Comparison of ENCODE assay signal across 1 cellular context in the genomic region with DNA sequence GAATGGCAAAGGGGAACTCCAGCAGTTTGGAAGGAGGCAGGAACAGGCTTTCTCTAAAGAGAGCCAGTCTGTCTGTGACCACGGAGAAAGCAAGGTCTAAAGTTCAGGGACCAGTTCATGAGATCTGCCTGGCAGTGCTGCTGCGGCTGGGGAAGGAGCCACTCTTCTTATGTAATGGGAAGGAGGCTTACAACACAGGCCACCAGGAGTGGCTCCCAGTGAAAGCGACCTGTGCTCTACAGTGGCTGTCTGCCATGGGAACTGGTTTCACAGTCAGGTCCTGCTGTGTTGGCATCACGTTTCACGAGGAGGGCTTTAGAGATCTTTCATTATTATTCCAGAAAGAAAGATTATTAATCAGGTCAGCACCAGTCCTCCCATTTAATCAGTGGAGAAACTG.
TF ChIP-seq lines count a peak whose summit lies in the region.

No MANE protein-coding gene starts in this region.

TF ChIP-seq in HepG2, 621 proteins besides CTCF, POLR2A, EP300 and RAD21 (continued from another document and continues in another):
- TF ChIP-seq, protein P1, sequence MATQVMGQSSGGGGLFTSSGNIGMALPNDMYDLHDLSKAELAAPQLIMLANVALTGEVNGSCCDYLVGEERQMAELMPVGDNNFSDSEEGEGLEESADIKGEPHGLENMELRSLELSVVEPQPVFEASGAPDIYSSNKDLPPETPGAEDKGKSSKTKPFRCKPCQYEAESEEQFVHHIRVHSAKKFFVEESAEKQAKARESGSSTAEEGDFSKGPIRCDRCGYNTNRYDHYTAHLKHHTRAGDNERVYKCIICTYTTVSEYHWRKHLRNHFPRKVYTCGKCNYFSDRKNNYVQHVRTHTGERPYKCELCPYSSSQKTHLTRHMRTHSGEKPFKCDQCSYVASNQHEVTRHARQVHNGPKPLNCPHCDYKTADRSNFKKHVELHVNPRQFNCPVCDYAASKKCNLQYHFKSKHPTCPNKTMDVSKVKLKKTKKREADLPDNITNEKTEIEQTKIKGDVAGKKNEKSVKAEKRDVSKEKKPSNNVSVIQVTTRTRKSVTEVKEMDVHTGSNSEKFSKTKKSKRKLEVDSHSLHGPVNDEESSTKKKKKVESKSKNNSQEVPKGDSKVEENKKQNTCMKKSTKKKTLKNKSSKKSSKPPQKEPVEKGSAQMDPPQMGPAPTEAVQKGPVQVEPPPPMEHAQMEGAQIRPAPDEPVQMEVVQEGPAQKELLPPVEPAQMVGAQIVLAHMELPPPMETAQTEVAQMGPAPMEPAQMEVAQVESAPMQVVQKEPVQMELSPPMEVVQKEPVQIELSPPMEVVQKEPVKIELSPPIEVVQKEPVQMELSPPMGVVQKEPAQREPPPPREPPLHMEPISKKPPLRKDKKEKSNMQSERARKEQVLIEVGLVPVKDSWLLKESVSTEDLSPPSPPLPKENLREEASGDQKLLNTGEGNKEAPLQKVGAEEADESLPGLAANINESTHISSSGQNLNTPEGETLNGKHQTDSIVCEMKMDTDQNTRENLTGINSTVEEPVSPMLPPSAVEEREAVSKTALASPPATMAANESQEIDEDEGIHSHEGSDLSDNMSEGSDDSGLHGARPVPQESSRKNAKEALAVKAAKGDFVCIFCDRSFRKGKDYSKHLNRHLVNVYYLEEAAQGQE (IDR thresholded peaks at IDR 0.05; ENCODE audit: borderline replicate concordance in 1 of 2, low read depth in 1 of 2, low read length in 2 of 2), result no peak
- TF ChIP-seq KDM2A (CRISPR knock-in tag; IDR thresholded peaks at IDR 0.05; ENCODE audit: borderline replicate concordance, low read depth), result no peak
- peak; percentile 21 for TF ChIP-seq SKI (IDR thresholded peaks at IDR 0.05; ENCODE audit: partially characterized antibody)
- no peak for TF ChIP-seq ZNF619 (CRISPR knock-in tag; IDR thresholded peaks at IDR 0.05)
- TF ChIP-seq, protein P2, sequence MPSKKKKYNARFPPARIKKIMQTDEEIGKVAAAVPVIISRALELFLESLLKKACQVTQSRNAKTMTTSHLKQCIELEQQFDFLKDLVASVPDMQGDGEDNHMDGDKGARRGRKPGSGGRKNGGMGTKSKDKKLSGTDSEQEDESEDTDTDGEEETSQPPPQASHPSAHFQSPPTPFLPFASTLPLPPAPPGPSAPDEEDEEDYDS (CRISPR knock-in tag; IDR thresholded peaks at IDR 0.05), result no peak
- no peak for TF ChIP-seq ZMYM3 (CRISPR knock-in tag; IDR thresholded peaks at IDR 0.05)
- no peak for TF ChIP-seq FOXA1 (IDR thresholded peaks at IDR 0.05)
- no peak for TF ChIP-seq FOXA1 (CRISPR knock-in tag; IDR thresholded peaks at IDR 0.05)
- TF ChIP-seq THAP11 (CRISPR knock-in tag; IDR thresholded peaks at IDR 0.05), result peak; percentile 17; the same call in 1 of the 2 replicates
- TF ChIP-seq, protein P3, sequence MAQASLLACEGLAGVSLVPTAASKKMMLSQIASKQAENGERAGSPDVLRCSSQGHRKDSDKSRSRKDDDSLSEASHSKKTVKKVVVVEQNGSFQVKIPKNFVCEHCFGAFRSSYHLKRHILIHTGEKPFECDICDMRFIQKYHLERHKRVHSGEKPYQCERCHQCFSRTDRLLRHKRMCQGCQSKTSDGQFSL (CRISPR knock-in tag; IDR thresholded peaks at IDR 0.05), result no peak
- TF ChIP-seq PITX1 (CRISPR knock-in tag; IDR thresholded peaks at IDR 0.05), result no peak
- no peak for TF ChIP-seq ZNF432 (CRISPR knock-in tag; IDR thresholded peaks at IDR 0.05; ENCODE audit: borderline replicate concordance)
- no peak for TF ChIP-seq NFE2L2 (IDR thresholded peaks at IDR 0.05; ENCODE audit: low read length)
- TF ChIP-seq FOXK2 (IDR thresholded peaks at IDR 0.05), result no peak
- TF ChIP-seq ZNF441 (CRISPR knock-in tag; IDR thresholded peaks at IDR 0.05; ENCODE audit: borderline replicate concordance), result no peak
- TF ChIP-seq ZNF260 (CRISPR knock-in tag; IDR thresholded peaks at IDR 0.05; ENCODE audit: borderline replicate concordance, low read depth), result no peak
- TF ChIP-seq, protein P4, sequence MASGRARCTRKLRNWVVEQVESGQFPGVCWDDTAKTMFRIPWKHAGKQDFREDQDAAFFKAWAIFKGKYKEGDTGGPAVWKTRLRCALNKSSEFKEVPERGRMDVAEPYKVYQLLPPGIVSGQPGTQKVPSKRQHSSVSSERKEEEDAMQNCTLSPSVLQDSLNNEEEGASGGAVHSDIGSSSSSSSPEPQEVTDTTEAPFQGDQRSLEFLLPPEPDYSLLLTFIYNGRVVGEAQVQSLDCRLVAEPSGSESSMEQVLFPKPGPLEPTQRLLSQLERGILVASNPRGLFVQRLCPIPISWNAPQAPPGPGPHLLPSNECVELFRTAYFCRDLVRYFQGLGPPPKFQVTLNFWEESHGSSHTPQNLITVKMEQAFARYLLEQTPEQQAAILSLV (CRISPR knock-in tag; IDR thresholded peaks at IDR 0.05; ENCODE audit: borderline replicate concordance), result no peak
- TF ChIP-seq GATAD2A (CRISPR knock-in tag; IDR thresholded peaks at IDR 0.05), result peak; percentile 53; the same call in 1 of the 2 replicates
- TF ChIP-seq, protein P5, sequence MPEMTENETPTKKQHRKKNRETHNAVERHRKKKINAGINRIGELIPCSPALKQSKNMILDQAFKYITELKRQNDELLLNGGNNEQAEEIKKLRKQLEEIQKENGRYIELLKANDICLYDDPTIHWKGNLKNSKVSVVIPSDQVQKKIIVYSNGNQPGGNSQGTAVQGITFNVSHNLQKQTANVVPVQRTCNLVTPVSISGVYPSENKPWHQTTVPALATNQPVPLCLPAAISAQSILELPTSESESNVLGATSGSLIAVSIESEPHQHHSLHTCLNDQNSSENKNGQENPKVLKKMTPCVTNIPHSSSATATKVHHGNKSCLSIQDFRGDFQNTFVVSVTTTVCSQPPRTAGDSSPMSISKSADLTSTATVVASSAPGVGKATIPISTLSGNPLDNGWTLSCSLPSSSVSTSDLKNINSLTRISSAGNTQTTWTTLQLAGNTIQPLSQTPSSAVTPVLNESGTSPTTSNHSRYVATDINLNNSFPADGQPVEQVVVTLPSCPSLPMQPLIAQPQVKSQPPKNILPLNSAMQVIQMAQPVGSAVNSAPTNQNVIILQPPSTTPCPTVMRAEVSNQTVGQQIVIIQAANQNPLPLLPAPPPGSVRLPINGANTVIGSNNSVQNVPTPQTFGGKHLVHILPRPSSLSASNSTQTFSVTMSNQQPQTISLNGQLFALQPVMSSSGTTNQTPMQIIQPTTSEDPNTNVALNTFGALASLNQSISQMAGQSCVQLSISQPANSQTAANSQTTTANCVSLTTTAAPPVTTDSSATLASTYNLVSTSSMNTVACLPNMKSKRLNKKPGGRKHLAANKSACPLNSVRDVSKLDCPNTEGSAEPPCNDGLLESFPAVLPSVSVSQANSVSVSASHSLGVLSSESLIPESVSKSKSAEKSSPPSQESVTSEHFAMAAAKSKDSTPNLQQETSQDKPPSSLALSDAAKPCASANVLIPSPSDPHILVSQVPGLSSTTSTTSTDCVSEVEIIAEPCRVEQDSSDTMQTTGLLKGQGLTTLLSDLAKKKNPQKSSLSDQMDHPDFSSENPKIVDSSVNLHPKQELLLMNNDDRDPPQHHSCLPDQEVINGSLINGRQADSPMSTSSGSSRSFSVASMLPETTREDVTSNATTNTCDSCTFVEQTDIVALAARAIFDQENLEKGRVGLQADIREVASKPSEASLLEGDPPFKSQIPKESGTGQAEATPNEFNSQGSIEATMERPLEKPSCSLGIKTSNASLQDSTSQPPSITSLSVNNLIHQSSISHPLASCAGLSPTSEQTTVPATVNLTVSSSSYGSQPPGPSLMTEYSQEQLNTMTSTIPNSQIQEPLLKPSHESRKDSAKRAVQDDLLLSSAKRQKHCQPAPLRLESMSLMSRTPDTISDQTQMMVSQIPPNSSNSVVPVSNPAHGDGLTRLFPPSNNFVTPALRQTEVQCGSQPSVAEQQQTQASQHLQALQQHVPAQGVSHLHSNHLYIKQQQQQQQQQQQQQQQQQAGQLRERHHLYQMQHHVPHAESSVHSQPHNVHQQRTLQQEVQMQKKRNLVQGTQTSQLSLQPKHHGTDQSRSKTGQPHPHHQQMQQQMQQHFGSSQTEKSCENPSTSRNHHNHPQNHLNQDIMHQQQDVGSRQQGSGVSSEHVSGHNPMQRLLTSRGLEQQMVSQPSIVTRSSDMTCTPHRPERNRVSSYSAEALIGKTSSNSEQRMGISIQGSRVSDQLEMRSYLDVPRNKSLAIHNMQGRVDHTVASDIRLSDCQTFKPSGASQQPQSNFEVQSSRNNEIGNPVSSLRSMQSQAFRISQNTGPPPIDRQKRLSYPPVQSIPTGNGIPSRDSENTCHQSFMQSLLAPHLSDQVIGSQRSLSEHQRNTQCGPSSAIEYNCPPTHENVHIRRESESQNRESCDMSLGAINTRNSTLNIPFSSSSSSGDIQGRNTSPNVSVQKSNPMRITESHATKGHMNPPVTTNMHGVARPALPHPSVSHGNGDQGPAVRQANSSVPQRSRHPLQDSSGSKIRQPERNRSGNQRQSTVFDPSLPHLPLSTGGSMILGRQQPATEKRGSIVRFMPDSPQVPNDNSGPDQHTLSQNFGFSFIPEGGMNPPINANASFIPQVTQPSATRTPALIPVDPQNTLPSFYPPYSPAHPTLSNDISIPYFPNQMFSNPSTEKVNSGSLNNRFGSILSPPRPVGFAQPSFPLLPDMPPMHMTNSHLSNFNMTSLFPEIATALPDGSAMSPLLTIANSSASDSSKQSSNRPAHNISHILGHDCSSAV (CRISPR knock-in tag; IDR thresholded peaks at IDR 0.05; ENCODE audit: borderline replicate concordance), result no peak
- TF ChIP-seq HMGA1 (CRISPR knock-in tag; conservative IDR thresholded peaks at IDR 0.05), result no peak
- TF ChIP-seq XRCC5 (optimal IDR thresholded peaks at IDR 0.05; ENCODE audit: low read length), result no peak
- no peak for TF ChIP-seq ZSCAN22 (CRISPR knock-in tag; IDR thresholded peaks at IDR 0.05)
- no peak for TF ChIP-seq ZNF253 (CRISPR knock-in tag; IDR thresholded peaks at IDR 0.05; ENCODE audit: borderline replicate concordance)
- no peak for TF ChIP-seq AKAP8 (CRISPR knock-in tag; IDR thresholded peaks at IDR 0.05)
- TF ChIP-seq TAF15 (IDR thresholded peaks at IDR 0.05; ENCODE audit: low read depth, low read length, poor library complexity, severe bottlenecking), result no peak
- no peak for TF ChIP-seq YEATS4 (CRISPR knock-in tag; IDR thresholded peaks at IDR 0.05; ENCODE audit: borderline replicate concordance)
- TF ChIP-seq FOSL2 (CRISPR knock-in tag; IDR thresholded peaks at IDR 0.05), result 0 out of 2 replicates have a peak, but pooled peaks have one; percentile 8
- peak; percentile 79 for TF ChIP-seq HNF4A (CRISPR knock-in tag; IDR thresholded peaks at IDR 0.05)
- TF ChIP-seq RFXAP (CRISPR knock-in tag; IDR thresholded peaks at IDR 0.05; ENCODE audit: borderline replicate concordance), result no peak
- peak; percentile 5; the same call in 1 of the 2 replicates for TF ChIP-seq CEBPB (IDR thresholded peaks at IDR 0.05; ENCODE audit: borderline replicate concordance, low read depth, low read length)
- TF ChIP-seq, protein P6, sequence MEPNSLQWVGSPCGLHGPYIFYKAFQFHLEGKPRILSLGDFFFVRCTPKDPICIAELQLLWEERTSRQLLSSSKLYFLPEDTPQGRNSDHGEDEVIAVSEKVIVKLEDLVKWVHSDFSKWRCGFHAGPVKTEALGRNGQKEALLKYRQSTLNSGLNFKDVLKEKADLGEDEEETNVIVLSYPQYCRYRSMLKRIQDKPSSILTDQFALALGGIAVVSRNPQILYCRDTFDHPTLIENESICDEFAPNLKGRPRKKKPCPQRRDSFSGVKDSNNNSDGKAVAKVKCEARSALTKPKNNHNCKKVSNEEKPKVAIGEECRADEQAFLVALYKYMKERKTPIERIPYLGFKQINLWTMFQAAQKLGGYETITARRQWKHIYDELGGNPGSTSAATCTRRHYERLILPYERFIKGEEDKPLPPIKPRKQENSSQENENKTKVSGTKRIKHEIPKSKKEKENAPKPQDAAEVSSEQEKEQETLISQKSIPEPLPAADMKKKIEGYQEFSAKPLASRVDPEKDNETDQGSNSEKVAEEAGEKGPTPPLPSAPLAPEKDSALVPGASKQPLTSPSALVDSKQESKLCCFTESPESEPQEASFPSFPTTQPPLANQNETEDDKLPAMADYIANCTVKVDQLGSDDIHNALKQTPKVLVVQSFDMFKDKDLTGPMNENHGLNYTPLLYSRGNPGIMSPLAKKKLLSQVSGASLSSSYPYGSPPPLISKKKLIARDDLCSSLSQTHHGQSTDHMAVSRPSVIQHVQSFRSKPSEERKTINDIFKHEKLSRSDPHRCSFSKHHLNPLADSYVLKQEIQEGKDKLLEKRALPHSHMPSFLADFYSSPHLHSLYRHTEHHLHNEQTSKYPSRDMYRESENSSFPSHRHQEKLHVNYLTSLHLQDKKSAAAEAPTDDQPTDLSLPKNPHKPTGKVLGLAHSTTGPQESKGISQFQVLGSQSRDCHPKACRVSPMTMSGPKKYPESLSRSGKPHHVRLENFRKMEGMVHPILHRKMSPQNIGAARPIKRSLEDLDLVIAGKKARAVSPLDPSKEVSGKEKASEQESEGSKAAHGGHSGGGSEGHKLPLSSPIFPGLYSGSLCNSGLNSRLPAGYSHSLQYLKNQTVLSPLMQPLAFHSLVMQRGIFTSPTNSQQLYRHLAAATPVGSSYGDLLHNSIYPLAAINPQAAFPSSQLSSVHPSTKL (CRISPR knock-in tag; IDR thresholded peaks at IDR 0.05), result peak; percentile 62
- no peak for TF ChIP-seq MEIS2 (CRISPR knock-in tag; IDR thresholded peaks at IDR 0.05)
- no peak for TF ChIP-seq ZFYVE20 (CRISPR knock-in tag; IDR thresholded peaks at IDR 0.05; ENCODE audit: borderline replicate concordance, low read depth)
- TF ChIP-seq, protein P7, sequence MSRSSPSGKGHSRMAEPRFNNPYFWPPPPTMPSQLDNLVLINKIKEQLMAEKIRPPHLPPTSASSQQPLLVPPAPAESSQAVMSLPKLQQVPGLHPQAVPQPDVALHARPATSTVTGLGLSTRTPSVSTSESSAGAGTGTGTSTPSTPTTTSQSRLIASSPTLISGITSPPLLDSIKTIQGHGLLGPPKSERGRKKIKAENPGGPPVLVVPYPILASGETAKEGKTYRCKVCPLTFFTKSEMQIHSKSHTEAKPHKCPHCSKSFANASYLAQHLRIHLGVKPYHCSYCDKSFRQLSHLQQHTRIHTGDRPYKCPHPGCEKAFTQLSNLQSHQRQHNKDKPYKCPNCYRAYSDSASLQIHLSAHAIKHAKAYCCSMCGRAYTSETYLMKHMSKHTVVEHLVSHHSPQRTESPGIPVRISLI (CRISPR knock-in tag; IDR thresholded peaks at IDR 0.05; ENCODE audit: borderline replicate concordance), result no peak
- TF ChIP-seq CENPT (CRISPR knock-in tag; IDR thresholded peaks at IDR 0.05; ENCODE audit: low read depth), result no peak
- peak; percentile 79 for TF ChIP-seq RARA (CRISPR knock-in tag; IDR thresholded peaks at IDR 0.05)
- no peak for TF ChIP-seq NRL (CRISPR knock-in tag; IDR thresholded peaks at IDR 0.05; ENCODE audit: borderline replicate concordance)
- no peak for TF ChIP-seq KLF13 (CRISPR knock-in tag; IDR thresholded peaks at IDR 0.05)
- no peak for TF ChIP-seq KAT7 (CRISPR knock-in tag; IDR thresholded peaks at IDR 0.05; ENCODE audit: borderline replicate concordance)
- 0 out of 2 replicates have a peak, but pooled peaks have one; percentile 25 for TF ChIP-seq CEBPG (CRISPR knock-in tag; IDR thresholded peaks at IDR 0.05)
- TF ChIP-seq TAF1 (CRISPR knock-in tag; IDR thresholded peaks at IDR 0.05), result no peak
- TF ChIP-seq, protein P8, sequence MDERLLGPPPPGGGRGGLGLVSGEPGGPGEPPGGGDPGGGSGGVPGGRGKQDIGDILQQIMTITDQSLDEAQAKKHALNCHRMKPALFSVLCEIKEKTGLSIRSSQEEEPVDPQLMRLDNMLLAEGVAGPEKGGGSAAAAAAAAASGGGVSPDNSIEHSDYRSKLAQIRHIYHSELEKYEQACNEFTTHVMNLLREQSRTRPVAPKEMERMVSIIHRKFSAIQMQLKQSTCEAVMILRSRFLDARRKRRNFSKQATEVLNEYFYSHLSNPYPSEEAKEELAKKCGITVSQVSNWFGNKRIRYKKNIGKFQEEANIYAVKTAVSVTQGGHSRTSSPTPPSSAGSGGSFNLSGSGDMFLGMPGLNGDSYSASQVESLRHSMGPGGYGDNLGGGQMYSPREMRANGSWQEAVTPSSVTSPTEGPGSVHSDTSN (CRISPR knock-in tag; IDR thresholded peaks at IDR 0.05), result no peak
- TF ChIP-seq SRSF9 (IDR thresholded peaks at IDR 0.05; ENCODE audit: borderline replicate concordance, insufficient read depth, low read depth, low read length, poor library complexity, severe bottlenecking), result no peak
- TF ChIP-seq MEIS1 (CRISPR knock-in tag; IDR thresholded peaks at IDR 0.05; ENCODE audit: borderline replicate concordance), result no peak
